In genomic region chr1:48234086-48234485, GRCh38 we compare ENCODE assay signal across 15 cellular contexts. TPM values are rescaled to one million over a fixed set of nuclear protein-coding genes. Genes with fewer than 3 reads are reported as not detected.
DNase-seq lines count a peak whose midpoint lies in the region; ATAC-seq and TF ChIP-seq lines count a peak whose summit lies in the region.
"Had no signal": no experiment of that assay in that cellular context is flagged by ENCODE, and none has a peak within 500 bp of the region (broad histone marks: within the 10 kb centered on the region; RNA-seq: fewer than 3 reads in every experiment).

No MANE protein-coding gene starts in this region.

- intact Hi-C loops in left cardiac atrium (cut with DNase I) (no loop called here), right lobe of liver (cut with DNase I) (no loop called here)

- no peaks in the 10 kb centered on the region for H3K27me3 Mint-ChIP-seq in central memory CD8-positive, alpha-beta T cell
- peaks cover 0 to 8% of the 10 kb centered on the region in 2 donors for H3K27me3 Mint-ChIP-seq in stimulated activated naive B cell treated with anti-CD40 and anti-IgM and Interleukin-4, amounts not matched to agents 10 μg/mL and 1 μg/mL and 100 μg/mL, for 72 hours
- H3K27me3 Mint-ChIP-seq: CD8-positive, alpha-beta memory T cell had no signal

- H3K27ac ChIP-seq in right atrium auricular region (no peak overlapping the region), right lobe of liver (no peak overlapping the region)
- H3K27ac ChIP-seq: BLaER1 had no signal

- DNase-seq in right atrium auricular region (ENCODE audit: low spot score) (peak; percentile 30), left cardiac atrium (no peak), right lobe of liver (no peak), NCI-H1092 treated with DMSO at 0.1 percent for 48 hours (lab: John Stamatoyannopoulos, UW) (no peak)
- no peak for DNase-seq in central memory CD8-positive, alpha-beta T cell (ENCODE audit: low spot score in 2 of 2)
- DNase-seq in stimulated activated naive B cell treated with anti-CD40 and anti-IgM and Interleukin-4, amounts not matched to agents 10 μg/mL and 1 μg/mL and 100 μg/mL, for 72 hours, result no peak
- no peak for DNase-seq in activated T-cell treated with anti-CD3 and anti-CD28 coated beads, Interleukin-2, amount 50 U/mL, for 1 hour
- DNase-seq: 8988T; AML-193; Caco-2; CD8-positive, alpha-beta memory T cell; GF-D8; H7 had no signal

- H3K27ac Mint-ChIP-seq in central memory CD8-positive, alpha-beta T cell (ENCODE audit: low read depth), result peak overlapping the region; percentile 37
- peak overlapping the region; percentile 20 for H3K27ac Mint-ChIP-seq in stimulated activated naive B cell treated with anti-CD40 and anti-IgM and Interleukin-4, amounts not matched to agents 10 μg/mL and 1 μg/mL and 100 μg/mL, for 72 hours

- H3K4me3 ChIP-seq in right atrium auricular region, result no peak overlapping the region
- no peak overlapping the region for H3K4me3 ChIP-seq in right lobe of liver
- H3K4me3 ChIP-seq: BLaER1 had no signal

- no peaks in the 10 kb centered on the region for H3K27me3 ChIP-seq in right atrium auricular region
- no peaks in the 10 kb centered on the region for H3K27me3 ChIP-seq in right lobe of liver
- H3K27me3 ChIP-seq: BLaER1 had no signal

- no peaks in the 10 kb centered on the region for H3K36me3 ChIP-seq in right atrium auricular region
- H3K36me3 ChIP-seq in right lobe of liver, result peaks cover 0 to 26% (median 6%) of the 10 kb centered on the region in 4 donors
- H3K36me3 ChIP-seq: BLaER1 had no signal

- ATAC-seq in left cardiac atrium (no peak), right lobe of liver (peak; percentile 45 to 72 (median 60)), GM18909 (IDR thresholded peaks at IDR 0.05; ENCODE audit: poor library complexity, unreplicated experiment) (no peak)
- no peak for ATAC-seq in central memory CD8-positive, alpha-beta T cell (replicated peaks; ENCODE audit: extremely low read depth, poor library complexity, severe bottlenecking)
- no peak for ATAC-seq in stimulated activated naive B cell treated with anti-CD40 and anti-IgM and Interleukin-4, amounts not matched to agents 10 μg/mL and 1 μg/mL and 100 μg/mL, for 72 hours (replicated peaks)

- H3K9me3 Mint-ChIP-seq in central memory CD8-positive, alpha-beta T cell, result no peaks in the 10 kb centered on the region
- no peaks in the 10 kb centered on the region for H3K9me3 Mint-ChIP-seq in stimulated activated naive B cell treated with anti-CD40 and anti-IgM and Interleukin-4, amounts not matched to agents 10 μg/mL and 1 μg/mL and 100 μg/mL, for 72 hours
- H3K9me3 Mint-ChIP-seq: CD8-positive, alpha-beta memory T cell had no signal

- TF ChIP-seq CTCF in right atrium auricular region (IDR thresholded peaks at IDR 0.05) (no peak), right lobe of liver (IDR thresholded peaks at IDR 0.05) (no peak)

- H3K9me3 ChIP-seq in right atrium auricular region, result no peaks in the 10 kb centered on the region
- no peaks in the 10 kb centered on the region for H3K9me3 ChIP-seq in right lobe of liver
- H3K9me3 ChIP-seq: BLaER1, Caco-2 had no signal

- H3K36me3 Mint-ChIP-seq in central memory CD8-positive, alpha-beta T cell (ENCODE audit: insufficient read depth), result no peaks in the 10 kb centered on the region
- H3K36me3 Mint-ChIP-seq in stimulated activated naive B cell treated with anti-CD40 and anti-IgM and Interleukin-4, amounts not matched to agents 10 μg/mL and 1 μg/mL and 100 μg/mL, for 72 hours, result no peaks in the 10 kb centered on the region
- H3K36me3 Mint-ChIP-seq: CD8-positive, alpha-beta memory T cell had no signal

- TF ChIP-seq POLR2A in right lobe of liver (IDR thresholded peaks at IDR 0.05), result no peak

- 69% methylated on average over 7 of the region's 7 CpGs for WGBS in right lobe of liver (ENCODE audit: insufficient coverage, low coverage, low lambda C conversion rate, missing lambda C conversion rate)

- no peaks in the 10 kb centered on the region for H3K4me1 Mint-ChIP-seq in central memory CD8-positive, alpha-beta T cell
- H3K4me1 Mint-ChIP-seq in stimulated activated naive B cell treated with anti-CD40 and anti-IgM and Interleukin-4, amounts not matched to agents 10 μg/mL and 1 μg/mL and 100 μg/mL, for 72 hours, result peaks cover 0 to 3% of the 10 kb centered on the region in 2 donors
- H3K4me1 Mint-ChIP-seq: CD8-positive, alpha-beta memory T cell had no signal

- H3K4me1 ChIP-seq in right atrium auricular region, result no peaks in the 10 kb centered on the region
- no peaks in the 10 kb centered on the region for H3K4me1 ChIP-seq in right lobe of liver
- H3K4me1 ChIP-seq: BLaER1, Caco-2 had no signal

- no peak overlapping the region for H3K4me3 Mint-ChIP-seq in central memory CD8-positive, alpha-beta T cell
- no peak overlapping the region for H3K4me3 Mint-ChIP-seq in stimulated activated naive B cell treated with anti-CD40 and anti-IgM and Interleukin-4, amounts not matched to agents 10 μg/mL and 1 μg/mL and 100 μg/mL, for 72 hours
- H3K4me3 Mint-ChIP-seq: CD8-positive, alpha-beta memory T cell had no signal

RNA-seq across cellular contexts. Expression of gene SLC5A9, which starts 11.6 kb away (rescaled TPM):
- total RNA-seq in right atrium auricular region (not detected), left cardiac atrium (under 1 TPM; 0.15 to 0.42 TPM), right lobe of liver (10 to 100 TPM in 4 of 6 experiments, 1 to 10 TPM in 2; 8.5 to 16.9 (median 11.8) TPM)
- total RNA-seq: CD8-positive, alpha-beta memory T cell had no signal

Comparison
In these comparisons a context has a peak if more than half of its experiments do, and no peak if none do; other contexts are left out.
1. ATAC-seq: peak in right lobe of liver (4 of 4); none in left cardiac atrium (0 of 2), central memory CD8-positive, alpha-beta T cell (single experiment), stimulated activated naive B cell treated with anti-CD40 and anti-IgM and Interleukin-4, amounts not matched to agents 10 μg/mL and 1 μg/mL and 100 μg/mL, for 72 hours (0 of 2) and GM18909 (single experiment).
2. RNA of gene SLC5A9, which starts 11.6 kb away (total RNA-seq): 8.5 to 16.9 TPM in right lobe of liver; 0.15 to 0.42 TPM in left cardiac atrium and not detected in right atrium auricular region; every median in the first group is over 4 times any median in the second.